Comparison of ENCODE assay signal across 9 cellular contexts in the genomic region with DNA sequence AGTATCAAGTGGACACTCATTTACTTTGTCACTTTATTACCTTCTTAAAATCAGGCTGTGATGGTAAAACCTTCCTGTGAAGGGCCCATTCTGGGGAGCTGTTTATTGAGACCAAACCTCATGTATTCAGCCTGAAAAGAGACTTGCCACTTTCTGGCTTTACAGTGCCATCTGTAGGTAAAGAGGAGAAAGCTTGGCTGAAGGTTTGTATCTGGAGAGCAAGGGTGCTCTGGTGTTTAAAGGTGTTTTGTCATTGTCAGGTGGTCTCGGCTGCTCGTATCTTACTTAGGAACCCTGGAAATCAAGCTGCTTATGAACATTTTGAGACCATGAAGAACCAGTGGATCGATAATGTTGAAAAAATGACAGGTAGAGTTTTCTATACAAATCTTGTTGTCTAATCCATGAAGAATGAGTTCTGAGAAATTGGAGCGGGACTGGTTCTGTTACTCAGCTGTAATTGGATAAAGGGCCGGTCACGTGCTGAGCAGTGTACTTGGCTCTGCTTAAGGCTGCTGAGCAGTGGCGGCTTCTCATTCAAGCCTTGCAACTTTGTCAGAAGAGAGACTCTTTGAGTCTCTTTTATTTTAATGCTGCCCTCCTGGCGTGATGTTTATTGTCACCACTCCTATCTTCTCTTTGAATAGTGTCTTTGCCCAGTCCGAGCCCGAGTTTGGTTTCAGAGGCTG. TPM values are rescaled to one million over a fixed set of nuclear protein-coding genes. Genes with fewer than 3 reads are reported as not detected.
A peak's percentile ranks its signal among the peaks of the same experiment; 100 is the strongest.
DNase-seq lines count a peak whose midpoint lies in the region; ATAC-seq, FAIRE-seq and TF ChIP-seq lines count a peak whose summit lies in the region.
"Had no signal": no experiment of that assay in that cellular context is flagged by ENCODE, and none has a peak within 500 bp of the region (broad histone marks: within the 10 kb centered on the region; RNA-seq: fewer than 3 reads in every experiment).

No MANE protein-coding gene starts in this region.

- no peak for TF ChIP-seq EP300 in suprapubic skin (IDR thresholded peaks at IDR 0.05)

- POLR2A ChIA-PET in AG04449 (lab: Yijun Ruan, JAX) = interaction anchor here (0.6 kb wide), 1 partner anchor 8 kb away, joined by 3 read pairs; no protein-coding TSS in a partner anchor

- peaks cover 85% of the 10 kb centered on the region for H3K36me3 ChIP-seq in suprapubic skin

- no peaks in the 10 kb centered on the region for H3K27me3 ChIP-seq in suprapubic skin
- H3K27me3 ChIP-seq: upper lobe of left lung had no signal

- TF ChIP-seq CTCF in AG04449 (IDR thresholded peaks at IDR 0.05; ENCODE audit: insufficient read depth, low read length, missing control alignments) (peak; percentile 29), fibroblast of villous mesenchyme (IDR thresholded peaks at IDR 0.05; ENCODE audit: insufficient read depth, low read depth, low read length) (peak; percentile 46), suprapubic skin (IDR thresholded peaks at IDR 0.05) (no peak)

- no peak overlapping the region for H3K27ac ChIP-seq in suprapubic skin
- H3K27ac ChIP-seq: upper lobe of left lung had no signal

- FAIRE-seq in GM12891 (lab: Jason Lieb, UNC) = peak; percentile 74

- DNase-seq in AG04449 (ENCODE audit: low read depth, low spot score) (no peak), GM12891 (ENCODE audit: insufficient read length, low spot score) (peak; percentile 30), OCI-M1 (lab: John Stamatoyannopoulos, UW) (peak; percentile 58), fibroblast of villous mesenchyme (ENCODE audit: low read depth) (peak; percentile 42), kidney glomerular epithelial cell (lab: John Stamatoyannopoulos, UW) (no peak), suprapubic skin (ENCODE audit: low spot score in 2 of 2) (no peak), NCI-H1930 (lab: John Stamatoyannopoulos, UW) (no peak)
- DNase-seq: upper lobe of left lung had no signal

- ATAC-seq in GM18520 (IDR thresholded peaks at IDR 0.05; ENCODE audit: unreplicated experiment) = no peak

- H3K4me3 ChIP-seq in AG04449 (ENCODE audit: low read depth, low read length) (no peak overlapping the region), fibroblast of villous mesenchyme (ENCODE audit: low read depth, low read length) (no peak overlapping the region), suprapubic skin (no peak overlapping the region)
- H3K4me3 ChIP-seq: upper lobe of left lung had no signal

- CTCF ChIA-PET in AG04449 (lab: Yijun Ruan, JAX) = interaction anchor here (0.7 to 11.8 kb wide), 13 partner anchors 9 to 258 kb away, joined by 3 to 68 read pairs (median 5); no protein-coding TSS in a partner anchor

- 85% methylated on average over 10 of the region's 10 CpGs for WGBS in suprapubic skin

- TF ChIP-seq POLR2A in GM12891 (IDR thresholded peaks at IDR 0.05; ENCODE audit: low read depth, low read length) (no peak), suprapubic skin (IDR thresholded peaks at IDR 0.05) (no peak)

- peaks cover 5% of the 10 kb centered on the region for H3K4me1 ChIP-seq in suprapubic skin
- H3K4me1 ChIP-seq: upper lobe of left lung had no signal

- H3K9me3 ChIP-seq in suprapubic skin = no peaks in the 10 kb centered on the region
- H3K9me3 ChIP-seq: upper lobe of left lung had no signal

TF ChIP-seq in GM12891, 5 proteins besides CTCF, POLR2A, EP300 and RAD21:
- TF ChIP-seq SPI1 (IDR thresholded peaks at IDR 0.05; ENCODE audit: low read depth, low read length) (no peak), POU2F2 (IDR thresholded peaks at IDR 0.05; ENCODE audit: low read depth, low read length) (no peak), PAX5 (IDR thresholded peaks at IDR 0.05; ENCODE audit: insufficient read depth, low read length, severe bottlenecking) (no peak), POLR2AphosphoS5 (IDR thresholded peaks at IDR 0.05; ENCODE audit: low read depth, low read length) (no peak), TAF1 (IDR thresholded peaks at IDR 0.05; ENCODE audit: low read depth, low read length) (no peak)

RNA-seq across cellular contexts. Expression of a gene that starts 46.9 kb away (rescaled TPM):
- 33.3 TPM for polyA plus RNA-seq in GM12891 (2012; ENCODE audit: low read depth, missing spikeins)
- total RNA-seq in fibroblast of villous mesenchyme = 29.0 and 51.4 TPM in 2 replicates
- 10 to 100 TPM; 19.7 to 24.7 (median 21.1) TPM for total RNA-seq in suprapubic skin

RNA-seq across cellular contexts. Expression of a gene that starts 47.3 kb away (rescaled TPM):
- polyA plus RNA-seq in GM12891 (2012; ENCODE audit: low read depth, missing spikeins) = 33.4 TPM
- total RNA-seq in fibroblast of villous mesenchyme = 41.6 and 57.9 TPM in 2 replicates
- 10 to 100 TPM; 33.0 to 57.3 (median 48.0) TPM for total RNA-seq in suprapubic skin

Comparison
In these comparisons a context has a peak if more than half of its experiments do, and no peak if none do; other contexts are left out.
1. DNase-seq: peak in GM12891 (single experiment), OCI-M1 (single experiment) and fibroblast of villous mesenchyme (single experiment); none in AG04449 (single experiment), kidney glomerular epithelial cell (single experiment), suprapubic skin (0 of 2) and NCI-H1930 (0 of 2).
2. CTCF ChIP-seq: peak in AG04449 (single experiment) and fibroblast of villous mesenchyme (single experiment); none in suprapubic skin (0 of 2).